15 cellular contexts compared by ENCODE assay signal in genomic region chr21:35473496-35473895, GRCh38.
"Had no signal": no experiment of that assay in that cellular context is flagged by ENCODE, and none has a peak within 500 bp of the region (broad histone marks: within the 10 kb centered on the region; RNA-seq: fewer than 3 reads in every experiment).

No MANE protein-coding gene starts in this region.

- DNase-seq: activated CD4-positive, alpha-beta T cell treated with anti-CD3 and anti-CD28 coated beads, Interleukin-2, amount 10 ng/mL, durations not matched to agents 7 days and 5 days; activated naive CD4-positive, alpha-beta T cell treated with Interleukin-2 at 50 U/mL for 16 hours; cerebellar nuclear complex; endodermal cell; gastrocnemius medialis; left colon; naive thymus-derived CD8-positive, alpha-beta T cell; posterior cingulate gyrus; stimulated activated CD4-positive, alpha-beta T cell treated with anti-CD3 and anti-CD28 coated beads, Interleukin-2, amount 100 ng/mL, for 48 hours; stimulated activated naive B cell treated with anti-CD40 and anti-IgM and Interleukin-4, amounts not matched to agents 10 μg/mL and 1 μg/mL and 100 μg/mL, for 72 hours; thyroid gland; uterus had no signal

- H3K4me1 ChIP-seq: breast epithelium, thyroid gland, uterus had no signal

- H3K27me3 ChIP-seq: ascending aorta, breast epithelium, gastrocnemius medialis, thyroid gland, uterus had no signal

- H3K9me3 ChIP-seq: ascending aorta, breast epithelium, gastrocnemius medialis, thyroid gland, uterus had no signal

- H3K36me3 ChIP-seq: ascending aorta, breast epithelium, gastrocnemius medialis, thyroid gland, uterus had no signal

- H3K9me3 Mint-ChIP-seq: endodermal cell; stimulated activated naive B cell treated with anti-CD40 and anti-IgM and Interleukin-4, amounts not matched to agents 10 μg/mL and 1 μg/mL and 100 μg/mL, for 72 hours had no signal

- H3K27ac Mint-ChIP-seq: activated CD4-positive, alpha-beta T cell treated with anti-CD3 and anti-CD28 coated beads, Interleukin-2, amount 10 ng/mL, durations not matched to agents 7 days and 5 days; endodermal cell; naive thymus-derived CD8-positive, alpha-beta T cell; stimulated activated naive B cell treated with anti-CD40 and anti-IgM and Interleukin-4, amounts not matched to agents 10 μg/mL and 1 μg/mL and 100 μg/mL, for 72 hours; WTC11 had no signal

- H3K4me3 Mint-ChIP-seq: activated CD4-positive, alpha-beta T cell treated with anti-CD3 and anti-CD28 coated beads, Interleukin-2, amount 10 ng/mL, durations not matched to agents 7 days and 5 days; endodermal cell; naive thymus-derived CD8-positive, alpha-beta T cell; stimulated activated naive B cell treated with anti-CD40 and anti-IgM and Interleukin-4, amounts not matched to agents 10 μg/mL and 1 μg/mL and 100 μg/mL, for 72 hours; WTC11 had no signal

- H3K36me3 Mint-ChIP-seq: naive thymus-derived CD8-positive, alpha-beta T cell had no signal

- H3K27me3 Mint-ChIP-seq: naive thymus-derived CD8-positive, alpha-beta T cell had no signal

- H3K27ac ChIP-seq: ascending aorta, breast epithelium, gastrocnemius medialis, thyroid gland, uterus had no signal

- H3K4me3 ChIP-seq: ascending aorta, breast epithelium, gastrocnemius medialis, thyroid gland, uterus had no signal

- ATAC-seq: gastrocnemius medialis; left colon; naive thymus-derived CD8-positive, alpha-beta T cell; stimulated activated naive B cell treated with anti-CD40 and anti-IgM and Interleukin-4, amounts not matched to agents 10 μg/mL and 1 μg/mL and 100 μg/mL, for 72 hours; WTC11 had no signal
